In the genomic region with DNA sequence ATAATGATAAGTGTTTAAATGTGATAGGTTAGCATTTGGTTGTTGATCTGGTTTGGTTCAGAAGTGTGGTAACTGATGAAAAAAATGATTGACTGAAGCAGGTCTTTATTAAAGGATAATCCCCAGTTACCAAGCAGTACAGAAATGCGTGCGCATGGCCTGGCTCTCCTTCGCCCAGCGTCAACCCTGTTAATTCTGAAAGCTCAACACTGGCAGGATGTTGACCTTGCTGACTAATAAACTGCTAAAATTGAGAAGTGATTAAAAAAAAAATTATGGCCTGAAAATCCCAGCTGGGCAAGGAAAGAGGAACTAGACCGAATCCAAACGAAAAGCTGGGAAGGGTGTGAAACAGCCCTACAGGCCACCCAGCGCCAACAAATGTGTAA, we compare ENCODE assay signal across 8 cellular contexts. TPM values are rescaled to one million over a fixed set of nuclear protein-coding genes. Genes with fewer than 3 reads are reported as not detected.
DNase-seq lines count a peak whose midpoint lies in the region; ATAC-seq, FAIRE-seq and TF ChIP-seq lines count a peak whose summit lies in the region.

No MANE protein-coding gene starts in this region.

- intact Hi-C loops in ascending aorta (cut with DNase I) (loop anchor here (10.0 kb wide), 1 partner anchor 171 kb away; no protein-coding TSS in a partner anchor), kidney (cut with DNase I) (no loop called here), thyroid gland (cut with DNase I) (no loop called here)

- 48 to 51% methylated on average over 7 of the region's 7 CpGs for WGBS in thyroid gland, 2 donors

- peak overlapping the region; percentile 29 to 72 for H3K9ac ChIP-seq in kidney (ENCODE audit: low read length in 2 of 2)

- no peak for FAIRE-seq in kidney (lab: Jason Lieb, UNC)

- no peak for TF ChIP-seq POLR2A in thyroid gland (IDR thresholded peaks at IDR 0.05)

- H3K27ac ChIP-seq in 22Rv1: peak overlapping the region; percentile 98
- peak overlapping the region; percentile 70 to 79 for H3K27ac ChIP-seq in ascending aorta
- H3K27ac ChIP-seq in kidney (ENCODE audit: low read depth in 2 of 2, low read length in 2 of 2): peak overlapping the region; percentile 56 to 64
- H3K27ac ChIP-seq in thyroid gland: peak overlapping the region; percentile 78 to 86 (median 84)

- H3K4me1 ChIP-seq in ascending aorta (peaks cover 0 to 3% of the 10 kb centered on the region in 2 donors), kidney (ENCODE audit: control insufficient read depth in 1 of 2, insufficient read depth in 1 of 2, low read depth in 1 of 2, low read length in 2 of 2) (peaks cover 4 to 5% of the 10 kb centered on the region in 2 donors), thyroid gland (peaks cover 0 to 7% of the 10 kb centered on the region in 2 donors)

- no peaks in the 10 kb centered on the region for H3K9me3 ChIP-seq in ascending aorta
- no peaks in the 10 kb centered on the region for H3K9me3 ChIP-seq in kidney (ENCODE audit: control insufficient read depth in 1 of 2, low read length in 2 of 2)
- H3K9me3 ChIP-seq in thyroid gland: no peaks in the 10 kb centered on the region

- peak in 1 of 2 donors; percentile 12 for DNase-seq in ascending aorta (ENCODE audit: low spot score in 2 of 2)
- no peak for DNase-seq in kidney
- no peak for DNase-seq in thyroid gland
- no peak for DNase-seq in activated CD8-positive, alpha-beta memory T cell treated with anti-CD3 and anti-CD28 coated beads, Interleukin-2, amount 50 U/mL, for 4 hours
- DNase-seq in iPS-NIHi11 (ENCODE audit: low spot score): no peak

- H3K36me3 ChIP-seq in ascending aorta (no peaks in the 10 kb centered on the region), kidney (ENCODE audit: control insufficient read depth in 1 of 2, insufficient read depth in 2 of 2, low read length in 2 of 2) (no peaks in the 10 kb centered on the region), thyroid gland (no peaks in the 10 kb centered on the region)

- H3K4me3 ChIP-seq in ascending aorta (peak overlapping the region; percentile 68 to 97), kidney (ENCODE audit: low read length in 2 of 2) (peak overlapping the region; percentile 75 to 78), thyroid gland (replicated peaks in 1 of 3) (peak overlapping the region in 2 of 3 donors; percentile 50 to 67)

- ATAC-seq in GM18868 (IDR thresholded peaks at IDR 0.05; ENCODE audit: unreplicated experiment) (peak; percentile 56), HG03378 (IDR thresholded peaks at IDR 0.05; ENCODE audit: unreplicated experiment) (peak; percentile 62)

- TF ChIP-seq CTCF in 22Rv1 (IDR thresholded peaks at IDR 0.05): no peak
- TF ChIP-seq CTCF in ascending aorta (IDR thresholded peaks at IDR 0.05): no peak
- no peak for TF ChIP-seq CTCF in kidney (IDR thresholded peaks at IDR 0.05; ENCODE audit: borderline replicate concordance, extremely low read depth, insufficient read depth)
- no peak for TF ChIP-seq CTCF in thyroid gland (IDR thresholded peaks at IDR 0.05)

- H3K27me3 ChIP-seq in ascending aorta: no peaks in the 10 kb centered on the region
- H3K27me3 ChIP-seq in thyroid gland: no peaks in the 10 kb centered on the region

RNA-seq across cellular contexts. Expression of a gene that starts 0.8 kb away (rescaled TPM):
- total RNA-seq in ascending aorta (3.0 TPM), kidney (44.2 TPM), thyroid gland (100 to 1,000 TPM in 1 of 4 donors, 10 to 100 TPM in 3; 31.6 to 103 (median 37.7) TPM)
- polyA plus RNA-seq in kidney (ENCODE audit: insufficient read depth, low read depth, low replicate concordance): 14.0 TPM
